In genomic region chr2:185208261-185208660, GRCh38 we compare ENCODE assay signal across 8 cellular contexts.
DNase-seq lines count a peak whose midpoint lies in the region; ATAC-seq and TF ChIP-seq lines count a peak whose summit lies in the region.

No MANE protein-coding gene starts in this region.

- H3K36me3 Mint-ChIP-seq in activated naive CD4-positive, alpha-beta T cell treated with anti-CD3 and anti-CD28 coated beads for 36 hours (ENCODE audit: low read depth): no peaks in the 10 kb centered on the region
- no peaks in the 10 kb centered on the region for H3K36me3 Mint-ChIP-seq in activated naive CD4-positive, alpha-beta T cell treated with anti-CD3 and anti-CD28 coated beads, Interleukin-2, amount 50 U/mL, for 72 hours
- H3K36me3 Mint-ChIP-seq in endothelial cell (ENCODE audit: low read depth, unreplicated experiment) (no peaks in the 10 kb centered on the region), type B pancreatic cell (no peaks in the 10 kb centered on the region)

- peaks cover 2% of the 10 kb centered on the region for H3K9me3 Mint-ChIP-seq in activated naive CD4-positive, alpha-beta T cell treated with anti-CD3 and anti-CD28 coated beads for 36 hours
- peaks cover 15 to 17% of the 10 kb centered on the region in 2 donors for H3K9me3 Mint-ChIP-seq in activated naive CD4-positive, alpha-beta T cell treated with anti-CD3 and anti-CD28 coated beads, Interleukin-2, amount 50 U/mL, for 72 hours
- H3K9me3 Mint-ChIP-seq in endothelial cell (ENCODE audit: unreplicated experiment) (no peaks in the 10 kb centered on the region), type B pancreatic cell (no peaks in the 10 kb centered on the region)

- peak; percentile 15 for TF ChIP-seq CTCF in endothelial cell (IDR thresholded peaks at IDR 0.05; ENCODE audit: unreplicated experiment)
- TF ChIP-seq CTCF in type B pancreatic cell (conservative IDR thresholded peaks at IDR 0.05): peak; percentile 74

- ATAC-seq in activated naive CD4-positive, alpha-beta T cell treated with anti-CD3 and anti-CD28 coated beads, Interleukin-2, amount 50 U/mL, for 72 hours: no peak
- ATAC-seq in HG02642 (IDR thresholded peaks at IDR 0.05; ENCODE audit: poor library complexity, unreplicated experiment) (no peak), HG02759 (IDR thresholded peaks at IDR 0.05; ENCODE audit: unreplicated experiment) (no peak)

- CTCF ChIA-PET in activated naive CD4-positive, alpha-beta T cell treated with anti-CD3 and anti-CD28 coated beads for 36 hours (lab: Charles Lee): no interaction called here

- no peaks in the 10 kb centered on the region for H3K4me1 Mint-ChIP-seq in activated naive CD4-positive, alpha-beta T cell treated with anti-CD3 and anti-CD28 coated beads for 36 hours (ENCODE audit: low read depth)
- H3K4me1 Mint-ChIP-seq in endothelial cell (ENCODE audit: unreplicated experiment) (no peaks in the 10 kb centered on the region), type B pancreatic cell (ENCODE audit: unreplicated experiment) (no peaks in the 10 kb centered on the region)

- no peaks in the 10 kb centered on the region for H3K27me3 Mint-ChIP-seq in activated naive CD4-positive, alpha-beta T cell treated with anti-CD3 and anti-CD28 coated beads for 36 hours (ENCODE audit: low read depth)
- H3K27me3 Mint-ChIP-seq in endothelial cell (ENCODE audit: unreplicated experiment): peaks cover 2% of the 10 kb centered on the region
- H3K27me3 Mint-ChIP-seq in type B pancreatic cell: no peaks in the 10 kb centered on the region

- intact Hi-C loops in activated naive CD4-positive, alpha-beta T cell treated with anti-CD3 and anti-CD28 coated beads for 36 hours (cut with micrococcal nuclease): no loop called here

- no peak overlapping the region for H3K27ac Mint-ChIP-seq in activated naive CD4-positive, alpha-beta T cell treated with anti-CD3 and anti-CD28 coated beads for 36 hours
- H3K27ac Mint-ChIP-seq in activated naive CD4-positive, alpha-beta T cell treated with anti-CD3 and anti-CD28 coated beads, Interleukin-2, amount 50 U/mL, for 72 hours: no peak overlapping the region
- H3K27ac Mint-ChIP-seq in endothelial cell (ENCODE audit: unreplicated experiment): no peak overlapping the region
- H3K27ac Mint-ChIP-seq in type B pancreatic cell: no peak overlapping the region

- DNase-seq in activated naive CD4-positive, alpha-beta T cell treated with anti-CD3 and anti-CD28 coated beads for 36 hours: peak; percentile 13
- no peak for DNase-seq in activated naive CD4-positive, alpha-beta T cell treated with anti-CD3 and anti-CD28 coated beads, Interleukin-2, amount 50 U/mL, for 72 hours (ENCODE audit: low spot score in 2 of 2)
- peak; percentile 67 for DNase-seq in NCI-H2171 treated with DMSO at 0.1 percent for 48 hours (lab: John Stamatoyannopoulos, UW)
- DNase-seq in endothelial cell (ENCODE audit: low spot score): peak; percentile 56
- no peak for DNase-seq in type B pancreatic cell (ENCODE audit: extremely low spot score, unreplicated experiment)
- DNase-seq in CD1c-positive myeloid dendritic cell (ENCODE audit: extremely low spot score): no peak

- H3K4me3 Mint-ChIP-seq in activated naive CD4-positive, alpha-beta T cell treated with anti-CD3 and anti-CD28 coated beads for 36 hours: no peak overlapping the region
- H3K4me3 Mint-ChIP-seq in endothelial cell (ENCODE audit: unreplicated experiment) (no peak overlapping the region), type B pancreatic cell (no peak overlapping the region)

Comparison
In these comparisons a context has a peak if more than half of its experiments do, and no peak if none do; other contexts are left out.
1. DNase-seq: peak in activated naive CD4-positive, alpha-beta T cell treated with anti-CD3 and anti-CD28 coated beads for 36 hours (single experiment), NCI-H2171 treated with DMSO at 0.1 percent for 48 hours (single experiment) and endothelial cell (single experiment); none in activated naive CD4-positive, alpha-beta T cell treated with anti-CD3 and anti-CD28 coated beads, Interleukin-2, amount 50 U/mL, for 72 hours (0 of 2), type B pancreatic cell (single experiment) and CD1c-positive myeloid dendritic cell (single experiment).